In genomic region chr20:44695295-44696230, GRCh38 we compare ENCODE assay signal across 12 cellular contexts. TPM values are rescaled to one million over a fixed set of nuclear protein-coding genes. Genes with fewer than 3 reads are reported as not detected.
DNase-seq lines count a peak whose midpoint lies in the region; ATAC-seq and TF ChIP-seq lines count a peak whose summit lies in the region.
"Had no signal": no experiment of that assay in that cellular context is flagged by ENCODE, and none has a peak within 500 bp of the region (broad histone marks: within the 10 kb centered on the region; RNA-seq: fewer than 3 reads in every experiment).

No MANE protein-coding gene starts in this region.

- TF ChIP-seq CTCF in AG04449 (IDR thresholded peaks at IDR 0.05; ENCODE audit: insufficient read depth, low read length, missing control alignments) (no peak), choroid plexus epithelial cell (conservative IDR thresholded peaks at IDR 0.05; ENCODE audit: low read depth, low read length) (no peak), neural progenitor cell (IDR thresholded peaks at IDR 0.05) (no peak), right lobe of liver (IDR thresholded peaks at IDR 0.05) (no peak), thyroid gland (IDR thresholded peaks at IDR 0.05) (no peak)

- no peaks in the 10 kb centered on the region for H4K20me1 ChIP-seq in neural progenitor cell (ENCODE audit: low read depth)

- no peak for TF ChIP-seq POLR2A in right lobe of liver (IDR thresholded peaks at IDR 0.05)
- TF ChIP-seq POLR2A in thyroid gland (IDR thresholded peaks at IDR 0.05) = no peak

- H3K79me2 ChIP-seq in neural progenitor cell (ENCODE audit: low read depth) = no peaks in the 10 kb centered on the region

- H3K4me3 ChIP-seq in AG04449 (ENCODE audit: low read depth, low read length) = no peak overlapping the region
- no peak overlapping the region for H3K4me3 ChIP-seq in choroid plexus epithelial cell (ENCODE audit: low read depth, low read length)
- H3K4me3 ChIP-seq in neural progenitor cell = no peak overlapping the region
- H3K4me3 ChIP-seq in right lobe of liver = no peak overlapping the region
- no peak overlapping the region for H3K4me3 ChIP-seq in thyroid gland (replicated peaks in 1 of 3)

- peaks cover 19% of the 10 kb centered on the region for H3K4me1 Mint-ChIP-seq in neural progenitor cell

- peak overlapping the region; percentile 1 for H2AFZ ChIP-seq in neural progenitor cell (replicated peaks)

- H3K27ac Mint-ChIP-seq in neural progenitor cell = no peak overlapping the region

- no peaks in the 10 kb centered on the region for H3K4me1 ChIP-seq in neural progenitor cell
- H3K4me1 ChIP-seq in right lobe of liver = no peaks in the 10 kb centered on the region
- peaks cover 0 to 14% of the 10 kb centered on the region in 2 donors for H3K4me1 ChIP-seq in thyroid gland

- peak; percentile 73 for DNase-seq in AG04449 (ENCODE audit: low read depth, low spot score)
- DNase-seq in HCEC 1CT = peak; percentile 44
- DNase-seq in choroid plexus epithelial cell (ENCODE audit: low read depth) = peak; percentile 69
- no peak for DNase-seq in neural progenitor cell (ENCODE audit: low spot score)
- DNase-seq in right lobe of liver = no peak
- DNase-seq in NCI-H774 (lab: John Stamatoyannopoulos, UW) = no peak
- no peak for DNase-seq in caudate nucleus (lab: John Stamatoyannopoulos, UW)
- DNase-seq in thyroid gland = no peak
- DNase-seq: kidney glomerular epithelial cell; stimulated activated CD4-positive, alpha-beta T cell treated with anti-CD3 and anti-CD28 coated beads, Interleukin-4, amount 100 ng/mL, for 24 hours had no signal

- H3K27me3 ChIP-seq in neural progenitor cell (no peaks in the 10 kb centered on the region), right lobe of liver (no peaks in the 10 kb centered on the region), thyroid gland (no peaks in the 10 kb centered on the region)

- WGBS in right lobe of liver (ENCODE audit: insufficient coverage, low coverage, low lambda C conversion rate, missing lambda C conversion rate) = 33% methylated on average over 1 of the region's 2 CpGs
- WGBS in thyroid gland, 2 donors = 50 to 71% methylated on average over 2 of the region's 2 CpGs

- no peaks in the 10 kb centered on the region for H3F3A ChIP-seq in neural progenitor cell (ENCODE audit: low read depth)

- H3K4me2 ChIP-seq in neural progenitor cell = no peak overlapping the region

- CTCF ChIA-PET in AG04449 (lab: Yijun Ruan, JAX) = interaction anchor here (1.1 to 22.2 kb wide), 4 partner anchors 8 to 29 kb away, joined by 4 to 801 read pairs (median 27); partner anchors contain the start of gene CCN5

- POLR2A ChIA-PET in AG04449 (lab: Yijun Ruan, JAX) = interaction anchor here (1.0 kb wide), 1 partner anchor 11 kb away, joined by 3 read pairs; no protein-coding TSS in a partner anchor

- H3K27ac ChIP-seq in neural progenitor cell (no peak overlapping the region), right lobe of liver (no peak overlapping the region), caudate nucleus (ENCODE audit: low read depth, low read length) (no peak overlapping the region), thyroid gland (peak overlapping the region in 1 of 3 donors; percentile 30)
- H3K27ac ChIP-seq: epithelial cell of prostate had no signal

- H3K4me3 Mint-ChIP-seq in neural progenitor cell = no peak overlapping the region

- no peaks in the 10 kb centered on the region for H3K36me3 Mint-ChIP-seq in neural progenitor cell

- no peaks in the 10 kb centered on the region for H3K36me3 ChIP-seq in neural progenitor cell
- H3K36me3 ChIP-seq in right lobe of liver = no peaks in the 10 kb centered on the region
- no peaks in the 10 kb centered on the region for H3K36me3 ChIP-seq in thyroid gland

- no peak overlapping the region for H3K9ac ChIP-seq in neural progenitor cell

- H3K27me3 Mint-ChIP-seq in neural progenitor cell (ENCODE audit: insufficient read depth, low read depth) = peaks cover 6% of the 10 kb centered on the region

- H3K9me3 Mint-ChIP-seq in neural progenitor cell = peaks cover 3% of the 10 kb centered on the region

- H3K9me3 ChIP-seq in neural progenitor cell (ENCODE audit: low read depth) = no peaks in the 10 kb centered on the region
- no peaks in the 10 kb centered on the region for H3K9me3 ChIP-seq in right lobe of liver
- H3K9me3 ChIP-seq in thyroid gland = no peaks in the 10 kb centered on the region

- ATAC-seq in right lobe of liver = no peak

- intact Hi-C loops in right lobe of liver (cut with DNase I) = loop anchor here in 1 of 2 donors (10.0 kb wide), 1 partner anchor 169 kb away; no protein-coding TSS in a partner anchor
- intact Hi-C loops in thyroid gland (cut with DNase I) = no loop called here

RNA-seq across cellular contexts. Expression of gene CCN5, which starts 19.6 kb away (rescaled TPM):
- total RNA-seq in neural progenitor cell (ENCODE audit: low replicate concordance) (not detected in 2 replicates), right lobe of liver (1 to 10 TPM in 5 of 6 experiments, under 1 TPM in 1; 0.92 to 6.1 (median 1.5) TPM), thyroid gland (10 to 100 TPM in 2 of 4 donors, 1 to 10 TPM in 2; 4.7 to 47.6 (median 26.6) TPM)
- total RNA-seq: RPMI7951 had no signal

RNA-seq across cellular contexts. Expression of gene ADA, which starts 44.1 kb away (rescaled TPM):
- total RNA-seq in neural progenitor cell (ENCODE audit: low replicate concordance) (29.7 and 52.5 TPM in 2 replicates), right lobe of liver (1 to 10 TPM; 2.2 to 8.6 (median 3.7) TPM), thyroid gland (10 to 100 TPM in 1 of 4 donors, 1 to 10 TPM in 3; 4.0 to 13.9 (median 7.1) TPM)

RNA-seq across cellular contexts. Expression of gene KCNK15, which starts 50.1 kb away (rescaled TPM):
- 0.21 TPM in 1 of 2 replicates, not detected in the other for total RNA-seq in neural progenitor cell (ENCODE audit: low replicate concordance)
- total RNA-seq in right lobe of liver = under 1 TPM in 4 of 6 experiments, not detected in 2; 0.07 to 0.43 (median 0.19) TPM
- total RNA-seq in thyroid gland = 1 to 10 TPM; 2.5 to 5.1 (median 3.4) TPM
- total RNA-seq: RPMI7951 had no signal

Comparison
In these comparisons a context has a peak if more than half of its experiments do, and no peak if none do; other contexts are left out.
1. DNase-seq: peak in AG04449 (single experiment), HCEC 1CT (single experiment) and choroid plexus epithelial cell (single experiment); none in neural progenitor cell (single experiment), right lobe of liver (0 of 3), NCI-H774 (single experiment), caudate nucleus (0 of 61) and thyroid gland (0 of 2).